In the genomic region with DNA sequence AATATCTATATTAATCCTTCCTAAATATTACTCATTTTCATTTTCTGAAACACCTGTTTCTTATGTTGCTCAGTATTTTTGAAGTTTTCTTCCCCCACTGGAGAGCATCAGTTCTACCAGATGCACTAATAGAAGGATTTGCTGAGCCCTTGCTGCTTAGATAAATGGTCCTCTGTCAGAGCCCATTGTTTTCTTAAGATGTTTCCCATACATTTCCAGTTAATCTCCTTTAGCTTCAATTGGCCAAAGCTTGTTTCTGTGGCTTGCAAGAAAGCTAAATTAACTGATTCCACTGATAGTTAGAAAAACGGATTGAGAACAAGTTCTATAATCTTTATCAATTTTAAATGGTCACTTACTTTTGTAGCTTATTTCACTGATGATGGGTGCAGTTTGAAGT, we compare ENCODE assay signal across 27 cellular contexts.
DNase-seq lines count a peak whose midpoint lies in the region; FAIRE-seq and TF ChIP-seq lines count a peak whose summit lies in the region.
"Had no signal": no experiment of that assay in that cellular context is flagged by ENCODE, and none has a peak within 500 bp of the region (broad histone marks: within the 10 kb centered on the region; RNA-seq: fewer than 3 reads in every experiment).

No MANE protein-coding gene starts in this region.

- CTCF ChIA-PET in H1 (lab: Charles Lee; ENCODE audit: partially characterized antibody) = interaction anchor here (0.6 kb wide), 1 partner anchor 71 kb away, joined by 3 read pairs; no protein-coding TSS in a partner anchor

- WGBS in H1 (ENCODE audit: extremely low coverage in 1 of 2, insufficient coverage in 1 of 2, insufficient read length in 1 of 2, insufficient replicate concordance in 2 of 2, low coverage in 1 of 2, low lambda C conversion rate in 2 of 2, missing lambda C conversion rate in 1 of 2), 2 experiments = 24% methylated on average over 1 of the region's 1 CpG; no CpG with 5 or more reads in 1 of the 2 experiments
- WGBS in mesenchymal stem cell = no CpG with 5 or more reads among the region's 1 CpG

- no peak overlapping the region for H3K4me3 ChIP-seq in H1 (ENCODE audit: extremely low read depth in 1 of 4, insufficient read depth in 2 of 4, low read depth in 3 of 4, low read length in 4 of 4)
- H3K4me3 ChIP-seq in neural progenitor cell = peak overlapping the region; percentile 24
- no peak overlapping the region for H3K4me3 ChIP-seq in mesenchymal stem cell (ENCODE audit: insufficient read depth in 1 of 2, low read depth in 1 of 2, low read length in 2 of 2)
- no peak overlapping the region for H3K4me3 ChIP-seq in Karpas-422 (ENCODE audit: low read length)
- H3K4me3 ChIP-seq: A549 had no signal

- no peak overlapping the region for H2BK12ac ChIP-seq in H1 (ENCODE audit: low read depth, low read length)
- H2BK12ac ChIP-seq in mesenchymal stem cell (ENCODE audit: low read length in 2 of 2) = no peak overlapping the region

- H3K4me1 Mint-ChIP-seq in neural progenitor cell = peaks cover 27% of the 10 kb centered on the region
- H3K4me1 Mint-ChIP-seq: CD4-positive, alpha-beta memory T cell had no signal

- no peak overlapping the region for H2AK5ac ChIP-seq in H1 (ENCODE audit: low read depth, low read length)
- no peak overlapping the region for H2AK5ac ChIP-seq in mesenchymal stem cell (ENCODE audit: low read length, severe bottlenecking)

- peaks cover 15% of the 10 kb centered on the region for H3F3A ChIP-seq in neural progenitor cell (ENCODE audit: low read depth)

- peak; percentile 64 for FAIRE-seq in D721Med (lab: Jason Lieb, UNC)
- no peak for FAIRE-seq in H1 (lab: Jason Lieb, UNC)
- FAIRE-seq: A549, GM12891, GM19239, H54, HepG2 had no signal

- POLR2A ChIA-PET in H1 (lab: Charles Lee; ENCODE audit: partially characterized antibody) = no interaction called here

- no peaks in the 10 kb centered on the region for H4K20me1 ChIP-seq in H1 (replicated peaks in 1 of 2; ENCODE audit: control insufficient read depth in 1 of 2, insufficient read depth in 2 of 2, low read length in 2 of 2)
- no peaks in the 10 kb centered on the region for H4K20me1 ChIP-seq in neural progenitor cell (ENCODE audit: low read depth)
- H4K20me1 ChIP-seq in Karpas-422 (ENCODE audit: insufficient read depth, low read depth, low read length) = no peaks in the 10 kb centered on the region

- no peak overlapping the region for H3K4me2 ChIP-seq in H1 (ENCODE audit: insufficient read depth in 1 of 2, low read depth in 2 of 2, low read length in 2 of 2)
- peak overlapping the region; percentile 75 for H3K4me2 ChIP-seq in neural progenitor cell
- no peak overlapping the region for H3K4me2 ChIP-seq in mesenchymal stem cell (ENCODE audit: low read length, poor library complexity, severe bottlenecking)
- no peak overlapping the region for H3K4me2 ChIP-seq in Karpas-422 (ENCODE audit: low read depth, low read length, poor library complexity, severe bottlenecking)
- H3K4me2 ChIP-seq: A549 had no signal

- no peak overlapping the region for H3K18ac ChIP-seq in H1 (ENCODE audit: extremely low read depth, low read length)
- H3K18ac ChIP-seq in mesenchymal stem cell (ENCODE audit: low read depth in 1 of 2, low read length in 2 of 2) = no peak overlapping the region

- no peaks in the 10 kb centered on the region for H3K27me3 ChIP-seq in H1 (replicated peaks in 1 of 4; ENCODE audit: control insufficient read depth in 3 of 4, extremely low read depth in 1 of 4, insufficient read depth in 3 of 4, low read length in 3 of 4)
- H3K27me3 ChIP-seq in neural progenitor cell = no peaks in the 10 kb centered on the region
- H3K27me3 ChIP-seq in mesenchymal stem cell (ENCODE audit: control insufficient read depth in 1 of 2, insufficient read depth in 1 of 2, low read length in 2 of 2) = no peaks in the 10 kb centered on the region
- no peaks in the 10 kb centered on the region for H3K27me3 ChIP-seq in Karpas-422 (ENCODE audit: low read length)

- H3K36me3 Mint-ChIP-seq in neural progenitor cell = no peaks in the 10 kb centered on the region
- H3K36me3 Mint-ChIP-seq: CD4-positive, alpha-beta memory T cell had no signal

- H3K14ac ChIP-seq in H1 (ENCODE audit: insufficient read length) (no peak overlapping the region), mesenchymal stem cell (ENCODE audit: low read length in 2 of 2) (no peak overlapping the region)

- TF ChIP-seq CTCF in D721Med (IDR thresholded peaks at IDR 0.05; ENCODE audit: insufficient read depth, missing control alignments) (no peak), H1 (IDR thresholded peaks at IDR 0.05; ENCODE audit: control extremely low read depth in 1 of 3, insufficient read depth in 1 of 3, low read depth in 1 of 3, low read length in 3 of 3) (no peak), neural progenitor cell (IDR thresholded peaks at IDR 0.05) (no peak)

- H3K56ac ChIP-seq in H1 (replicated peaks; ENCODE audit: insufficient read length, low read depth, low read length) = no peak overlapping the region

- TF ChIP-seq POLR2A in H1 (IDR thresholded peaks at IDR 0.05; ENCODE audit: control extremely low read depth in 1 of 2, low read depth in 2 of 2, low read length in 2 of 2) = no peak

- no peak overlapping the region for H3K4me3 Mint-ChIP-seq in neural progenitor cell
- H3K4me3 Mint-ChIP-seq: CD4-positive, alpha-beta memory T cell had no signal

- H4K8ac ChIP-seq in H1 (ENCODE audit: extremely low read depth, insufficient read depth, low read length) (no peak overlapping the region), mesenchymal stem cell (ENCODE audit: low read length) (no peak overlapping the region)

- H4K5ac ChIP-seq in H1 (ENCODE audit: insufficient read length, low read depth, low read length) = no peak overlapping the region

- H3K9me3 Mint-ChIP-seq in neural progenitor cell = no peaks in the 10 kb centered on the region

- H3K27ac Mint-ChIP-seq in neural progenitor cell = no peak overlapping the region
- H3K27ac Mint-ChIP-seq: CD4-positive, alpha-beta memory T cell had no signal

- H3K4me1 ChIP-seq in H1 (replicated peaks in 1 of 4; ENCODE audit: control insufficient read depth in 3 of 4, insufficient read depth in 4 of 4, low read length in 3 of 4) (no peaks in the 10 kb centered on the region; a peak in 2 of 7 replicates), neural progenitor cell (peaks cover 53% of the 10 kb centered on the region), mesenchymal stem cell (ENCODE audit: control insufficient read depth, insufficient read depth, low read depth, low read length) (no peaks in the 10 kb centered on the region), Karpas-422 (ENCODE audit: low read length) (no peaks in the 10 kb centered on the region)
- H3K4me1 ChIP-seq: A549 had no signal

- H2BK120ac ChIP-seq in H1 (replicated peaks; ENCODE audit: low read depth, low read length) (no peak overlapping the region), mesenchymal stem cell (ENCODE audit: low read depth, low read length) (no peak overlapping the region)

- no peaks in the 10 kb centered on the region for H3K79me1 ChIP-seq in H1 (ENCODE audit: low read depth, low read length)
- no peaks in the 10 kb centered on the region for H3K79me1 ChIP-seq in mesenchymal stem cell (replicated peaks; ENCODE audit: low read length, poor library complexity, severe bottlenecking)

- H3K79me2 ChIP-seq in H1 (ENCODE audit: control insufficient read depth in 1 of 2, insufficient read depth in 2 of 2, low read length in 2 of 2) (no peaks in the 10 kb centered on the region), neural progenitor cell (ENCODE audit: low read depth) (no peaks in the 10 kb centered on the region), Karpas-422 (ENCODE audit: low read length) (no peaks in the 10 kb centered on the region)

- no peak for TF ChIP-seq EP300 in H1 (IDR thresholded peaks at IDR 0.05; ENCODE audit: borderline replicate concordance in 1 of 2, low read depth in 2 of 2, low read length in 2 of 2)

- no peaks in the 10 kb centered on the region for H3K9me3 ChIP-seq in H1 (ENCODE audit: insufficient read depth in 2 of 2, low read depth in 1 of 2, low read length in 1 of 2)
- no peaks in the 10 kb centered on the region for H3K9me3 ChIP-seq in neural progenitor cell (ENCODE audit: low read depth)
- no peaks in the 10 kb centered on the region for H3K9me3 ChIP-seq in mesenchymal stem cell (ENCODE audit: control insufficient read depth, low read length)
- H3K9me3 ChIP-seq in Karpas-422 (ENCODE audit: low read length) = peaks cover 18% of the 10 kb centered on the region
- H3K9me3 ChIP-seq: A549 had no signal

- H2AFZ ChIP-seq in H1 (ENCODE audit: low read length) (no peak overlapping the region), neural progenitor cell (replicated peaks) (no peak overlapping the region), mesenchymal stem cell (ENCODE audit: low read depth, low read length) (no peak overlapping the region), Karpas-422 (ENCODE audit: low read length) (no peak overlapping the region)

- TF ChIP-seq RAD21 in H1 (IDR thresholded peaks at IDR 0.05 in 1 of 2, conservative IDR thresholded peaks at IDR 0.05 in 1 of 2; ENCODE audit: low read depth in 2 of 2, low read length in 2 of 2) = no peak

- H2BK5ac ChIP-seq in H1 (ENCODE audit: low read depth, low read length) (no peak overlapping the region), mesenchymal stem cell (ENCODE audit: low read depth, low read length, poor library complexity, severe bottlenecking) (no peak overlapping the region)

- peaks cover 2% of the 10 kb centered on the region for H3K27me3 Mint-ChIP-seq in neural progenitor cell (ENCODE audit: insufficient read depth, low read depth)
- H3K27me3 Mint-ChIP-seq: CD4-positive, alpha-beta memory T cell had no signal

- H3K36me3 ChIP-seq in H1 (ENCODE audit: control insufficient read depth in 2 of 4, insufficient read depth in 4 of 4, low read length in 3 of 4) (no peaks in the 10 kb centered on the region), neural progenitor cell (peaks cover 6% of the 10 kb centered on the region), mesenchymal stem cell (ENCODE audit: control insufficient read depth in 1 of 2, insufficient read depth in 2 of 2, low read depth in 1 of 2, low read length in 2 of 2) (no peaks in the 10 kb centered on the region), Karpas-422 (ENCODE audit: insufficient read depth, low read length) (no peaks in the 10 kb centered on the region)

- H3K23me2 ChIP-seq in H1 (ENCODE audit: low read depth, low read length) = no peaks in the 10 kb centered on the region

- H3K23ac ChIP-seq in H1 (ENCODE audit: insufficient read length) (no peak overlapping the region), mesenchymal stem cell (ENCODE audit: low read length in 2 of 2) (no peak overlapping the region)

- H2BK20ac ChIP-seq in H1 (ENCODE audit: low read length) = no peak overlapping the region

- H3K27ac ChIP-seq in H1 (ENCODE audit: low read depth, low read length) (no peak overlapping the region), neural progenitor cell (peak overlapping the region; percentile 84), mesenchymal stem cell (ENCODE audit: low read length, poor library complexity, severe bottlenecking) (no peak overlapping the region), Karpas-422 (ENCODE audit: low read length) (no peak overlapping the region)
- H3K27ac ChIP-seq: A549 had no signal

- H3K9ac ChIP-seq in H1 (replicated peaks in 1 of 4; ENCODE audit: extremely low read depth in 1 of 4, low read depth in 3 of 4, low read length in 3 of 4) (no peak overlapping the region), neural progenitor cell (no peak overlapping the region), mesenchymal stem cell (ENCODE audit: low read length) (no peak overlapping the region), Karpas-422 (ENCODE audit: low read length) (no peak overlapping the region)

- H2BK15ac ChIP-seq in H1 (ENCODE audit: low read length) = no peak overlapping the region
- H2BK15ac ChIP-seq in mesenchymal stem cell (ENCODE audit: low read depth, poor library complexity, severe bottlenecking) = no peak overlapping the region

- no peaks in the 10 kb centered on the region for H3K9me2 ChIP-seq in Karpas-422 (replicated peaks; ENCODE audit: insufficient read depth, low read length)

- no peak overlapping the region for H3K4ac ChIP-seq in H1 (replicated peaks; ENCODE audit: insufficient read length, low read depth, low read length)
- no peak overlapping the region for H3K4ac ChIP-seq in mesenchymal stem cell (ENCODE audit: low read depth in 1 of 2, low read length in 2 of 2)

- DNase-seq in D721Med (ENCODE audit: insufficient read length, low spot score) (no peak), NCI-H69 (lab: John Stamatoyannopoulos, UW) (peak; percentile 9), H1 (ENCODE audit: low read depth in 1 of 2, low spot score in 2 of 2) (no peak), neural progenitor cell (ENCODE audit: low spot score) (peak; percentile 82), mesenchymal stem cell (no peak), NCI-H1105 treated with DMSO at 0.1 percent for 48 hours (lab: John Stamatoyannopoulos, UW) (no peak), Karpas-422 (no peak)
- DNase-seq: C1 segment of cervical spinal cord; CD4-positive, alpha-beta memory T cell; COR-L47; DMS 273 treated with DMSO at 0.1 percent for 48 hours; DMS79 treated with DMSO at 0.1 percent for 48 hours; GF-D8; Kasumi-1; NCI-H1092 treated with DMSO at 0.1 percent for 48 hours; NCI-H1436 treated with DMSO at 0.1 percent for 48 hours; NCI-H187 treated with DMSO at 0.1 percent for 48 hours; NCI-H2107; NCI-H226; NCI-H510A treated with DMSO at 0.1 percent for 48 hours; NCI-H748 treated with DMSO at 0.1 percent for 48 hours; OCI-M1 had no signal

- H4K91ac ChIP-seq in H1 (replicated peaks; ENCODE audit: insufficient read length, low read length) = no peak overlapping the region
- H4K91ac ChIP-seq in mesenchymal stem cell (ENCODE audit: low read length) = no peak overlapping the region

Comparison
In these comparisons a context has a peak if more than half of its experiments do, and no peak if none do; other contexts are left out.
1. DNase-seq: peak in NCI-H69 (single experiment) and neural progenitor cell (single experiment); none in D721Med (single experiment), H1 (0 of 2), mesenchymal stem cell (single experiment), NCI-H1105 treated with DMSO at 0.1 percent for 48 hours (single experiment) and Karpas-422 (single experiment).